In genomic region chr7:4753610-4754432, GRCh38 we compare ENCODE assay signal across 8 cellular contexts. TPM values are rescaled to one million over a fixed set of nuclear protein-coding genes. Genes with fewer than 3 reads are reported as not detected.
A peak's percentile ranks its signal among the peaks of the same experiment; 100 is the strongest.
DNase-seq lines count a peak whose midpoint lies in the region; ATAC-seq, FAIRE-seq and TF ChIP-seq lines count a peak whose summit lies in the region.

No MANE protein-coding gene starts in this region.

- FAIRE-seq in RCC 7860 (lab: Jason Lieb, UNC): no peak

- H3K36me3 ChIP-seq in osteoblast (ENCODE audit: insufficient read depth, low read length) (peaks cover 40% of the 10 kb centered on the region), thoracic aorta (peaks cover 40% of the 10 kb centered on the region)

- peaks cover 26% of the 10 kb centered on the region for H3K36me3 Mint-ChIP-seq in activated T-helper 2 cell treated with anti-CD3 and anti-CD28 coated beads, Interferon-gamma antibody, Interleukin-2, Interleukin-4, amounts not matched to agents 10 μg/mL and 5 μg/mL and 100 μg/mL, durations not matched to agents 14 hours and 24 hours and 36 hours (ENCODE audit: low read depth)

- ATAC-seq in GM19455 (IDR thresholded peaks at IDR 0.05; ENCODE audit: unreplicated experiment) (peak; percentile 85), HG03520 (IDR thresholded peaks at IDR 0.05; ENCODE audit: unreplicated experiment) (peak; percentile 71), thoracic aorta (ENCODE audit: insufficient number of reproducible peaks, low FRiP score, low read depth) (peak; percentile 48)

- TF ChIP-seq CTCF in foreskin fibroblast (IDR thresholded peaks at IDR 0.05; ENCODE audit: low read depth, low read length): peak; percentile 89
- peak; percentile 76 for TF ChIP-seq CTCF in osteoblast (IDR thresholded peaks at IDR 0.05; ENCODE audit: extremely low read depth, low read depth, low read length)
- peak; percentile 87 for TF ChIP-seq CTCF in thoracic aorta (IDR thresholded peaks at IDR 0.05)

- H3K9me3 ChIP-seq in osteoblast (ENCODE audit: low read depth, low read length) (no peaks in the 10 kb centered on the region), thoracic aorta (no peaks in the 10 kb centered on the region)

- no peak overlapping the region for H2AFZ ChIP-seq in osteoblast (ENCODE audit: low read length)

- intact Hi-C loops in activated T-helper 2 cell treated with anti-CD3 and anti-CD28 coated beads, Interferon-gamma antibody, Interleukin-2, Interleukin-4, amounts not matched to agents 10 μg/mL and 5 μg/mL and 100 μg/mL, durations not matched to agents 14 hours and 24 hours and 36 hours (cut with micrococcal nuclease): loop anchor here (1.0 kb wide), 1 partner anchor 143 kb away; no protein-coding TSS in a partner anchor

- no peak overlapping the region for H3K4me2 ChIP-seq in osteoblast (ENCODE audit: insufficient read depth, low read length)

- H3K4me1 ChIP-seq in osteoblast (ENCODE audit: insufficient read depth, low read length) (no peaks in the 10 kb centered on the region), thoracic aorta (ENCODE audit: control insufficient read depth in 1 of 2, low read depth in 2 of 2) (peaks cover 5 to 27% of the 10 kb centered on the region in 2 donors)

- no peak overlapping the region for H3K27ac ChIP-seq in osteoblast (ENCODE audit: low read depth, low read length)
- no peak overlapping the region for H3K27ac ChIP-seq in thoracic aorta

- no peaks in the 10 kb centered on the region for H3K9me3 Mint-ChIP-seq in activated T-helper 2 cell treated with anti-CD3 and anti-CD28 coated beads, Interferon-gamma antibody, Interleukin-2, Interleukin-4, amounts not matched to agents 10 μg/mL and 5 μg/mL and 100 μg/mL, durations not matched to agents 14 hours and 24 hours and 36 hours

- H3K27ac Mint-ChIP-seq in activated T-helper 2 cell treated with anti-CD3 and anti-CD28 coated beads, Interferon-gamma antibody, Interleukin-2, Interleukin-4, amounts not matched to agents 10 μg/mL and 5 μg/mL and 100 μg/mL, durations not matched to agents 14 hours and 24 hours and 36 hours: no peak overlapping the region

- H3K4me3 ChIP-seq in foreskin fibroblast (ENCODE audit: low read depth in 1 of 2, low read length in 2 of 2): no peak overlapping the region
- no peak overlapping the region for H3K4me3 ChIP-seq in osteoblast (ENCODE audit: insufficient read depth, low read length)
- H3K4me3 ChIP-seq in thoracic aorta: no peak overlapping the region

- H3K27me3 ChIP-seq in osteoblast (ENCODE audit: insufficient read depth, low read length) (no peaks in the 10 kb centered on the region), thoracic aorta (replicated peaks; ENCODE audit: insufficient read depth) (no peaks in the 10 kb centered on the region)

- peaks cover 10% of the 10 kb centered on the region for H3K4me1 Mint-ChIP-seq in activated T-helper 2 cell treated with anti-CD3 and anti-CD28 coated beads, Interferon-gamma antibody, Interleukin-2, Interleukin-4, amounts not matched to agents 10 μg/mL and 5 μg/mL and 100 μg/mL, durations not matched to agents 14 hours and 24 hours and 36 hours (ENCODE audit: low read depth)

- peaks cover 22% of the 10 kb centered on the region for H4K20me1 ChIP-seq in osteoblast (ENCODE audit: insufficient read depth, low read length)

- no peak overlapping the region for H3K4me3 Mint-ChIP-seq in activated T-helper 2 cell treated with anti-CD3 and anti-CD28 coated beads, Interferon-gamma antibody, Interleukin-2, Interleukin-4, amounts not matched to agents 10 μg/mL and 5 μg/mL and 100 μg/mL, durations not matched to agents 14 hours and 24 hours and 36 hours (ENCODE audit: low read depth)

- H3K27me3 Mint-ChIP-seq in activated T-helper 2 cell treated with anti-CD3 and anti-CD28 coated beads, Interferon-gamma antibody, Interleukin-2, Interleukin-4, amounts not matched to agents 10 μg/mL and 5 μg/mL and 100 μg/mL, durations not matched to agents 14 hours and 24 hours and 36 hours (ENCODE audit: low read depth): no peaks in the 10 kb centered on the region

- DNase-seq in COLO668 (lab: John Stamatoyannopoulos, UW; ENCODE audit: unreplicated experiment): peak; percentile 89
- DNase-seq in RCC 7860 (ENCODE audit: low spot score): peak; percentile 47
- DNase-seq in activated T-helper 2 cell treated with anti-CD3 and anti-CD28 coated beads, Interferon-gamma antibody, Interleukin-2, Interleukin-4, amounts not matched to agents 10 μg/mL and 5 μg/mL and 100 μg/mL, durations not matched to agents 14 hours and 24 hours and 36 hours (ENCODE audit: low spot score): peak; percentile 74
- peak; percentile 28 to 70 for DNase-seq in foreskin fibroblast
- DNase-seq in osteoblast (ENCODE audit: insufficient read length, low spot score, missing footprints): peak; percentile 94
- DNase-seq in thoracic aorta (ENCODE audit: low spot score): no peak

- H3K79me2 ChIP-seq in osteoblast (ENCODE audit: insufficient read depth, low read length): peaks cover 46% of the 10 kb centered on the region

RNA-seq across cellular contexts. Expression of gene AP5Z1, which starts 21.6 kb away (rescaled TPM):
- 41.5 and 45.9 TPM in 2 replicates for total RNA-seq in activated T-helper 2 cell treated with anti-CD3 and anti-CD28 coated beads, Interferon-gamma antibody, Interleukin-2, Interleukin-4, amounts not matched to agents 10 μg/mL and 5 μg/mL and 100 μg/mL, durations not matched to agents 14 hours and 24 hours and 36 hours
- total RNA-seq in osteoblast: 63.9 and 73.1 TPM in 2 replicates
- total RNA-seq in thoracic aorta: 10 to 100 TPM; 40.3 to 42.0 TPM
